ENCODE assay signal across 14 cellular contexts in the genomic region with DNA sequence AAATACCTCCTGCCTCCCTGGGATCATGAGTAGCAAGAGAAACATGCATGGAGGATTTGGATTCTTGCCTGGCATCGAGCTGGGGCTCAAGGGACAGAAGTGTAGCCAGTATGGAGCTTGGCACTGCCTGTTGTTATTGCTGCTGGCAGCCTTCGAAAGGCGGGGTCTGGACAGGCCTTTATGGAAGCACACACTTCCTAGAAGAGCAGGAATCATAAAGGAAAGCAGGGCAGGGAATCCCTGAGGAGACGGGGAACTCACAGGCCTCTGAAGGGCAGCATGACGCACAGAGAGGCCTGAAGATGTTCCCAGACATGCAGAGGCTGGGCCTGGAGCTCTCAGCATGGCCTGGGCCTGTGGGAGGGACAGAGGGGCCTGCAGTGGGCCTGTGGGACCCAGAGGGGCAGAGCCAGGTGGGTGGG. TPM values are rescaled to one million over a fixed set of nuclear protein-coding genes. Genes with fewer than 3 reads are reported as not detected.
A peak's percentile ranks its signal among the peaks of the same experiment; 100 is the strongest.
DNase-seq lines count a peak whose midpoint lies in the region; ATAC-seq and TF ChIP-seq lines count a peak whose summit lies in the region.
"Had no signal": no experiment of that assay in that cellular context is flagged by ENCODE, and none has a peak within 500 bp of the region (broad histone marks: within the 10 kb centered on the region; RNA-seq: fewer than 3 reads in every experiment).

No MANE protein-coding gene starts in this region.

- ATAC-seq in HG02678 (IDR thresholded peaks at IDR 0.05; ENCODE audit: unreplicated experiment): no peak
- ATAC-seq in upper lobe of right lung: no peak
- ATAC-seq in upper lobe of left lung (ENCODE audit: low FRiP score in 2 of 2): no peak
- ATAC-seq: effector memory CD8-positive, alpha-beta T cell; WTC11 had no signal

- no peak overlapping the region for H3K18ac ChIP-seq in mesenchymal stem cell (ENCODE audit: low read depth in 1 of 2, low read length in 2 of 2)

- no peaks in the 10 kb centered on the region for H3K27me3 ChIP-seq in esophagus squamous epithelium
- H3K27me3 ChIP-seq in mesenchymal stem cell (ENCODE audit: control insufficient read depth in 1 of 2, insufficient read depth in 1 of 2, low read length in 2 of 2): peaks cover 0 to 4% of the 10 kb centered on the region in 2 experiments
- no peaks in the 10 kb centered on the region for H3K27me3 ChIP-seq in thyroid gland
- no peaks in the 10 kb centered on the region for H3K27me3 ChIP-seq in upper lobe of right lung
- no peaks in the 10 kb centered on the region for H3K27me3 ChIP-seq in upper lobe of left lung
- H3K27me3 ChIP-seq: stomach had no signal

- H3K4ac ChIP-seq in mesenchymal stem cell (ENCODE audit: low read depth in 1 of 2, low read length in 2 of 2): no peak overlapping the region

- H3K9me3 ChIP-seq in esophagus squamous epithelium (peaks cover 0 to under 1% (median 0%) of the 10 kb centered on the region in 3 donors), mesenchymal stem cell (ENCODE audit: control insufficient read depth, low read length) (no peaks in the 10 kb centered on the region), thyroid gland (no peaks in the 10 kb centered on the region), upper lobe of right lung (no peaks in the 10 kb centered on the region), upper lobe of left lung (no peaks in the 10 kb centered on the region)

- DNase-seq in NCI-H446 (lab: John Stamatoyannopoulos, UW) (peak; percentile 40 to 75), esophagus squamous epithelium (lab: John Stamatoyannopoulos, UW) (no peak), mesenchymal stem cell (no peak), thyroid gland (peak; percentile 71 to 76), NCI-H748 treated with DMSO at 0.1 percent for 48 hours (lab: John Stamatoyannopoulos, UW) (no peak), upper lobe of right lung (no peak), upper lobe of left lung (no peak)
- DNase-seq: effector memory CD8-positive, alpha-beta T cell; hippocampal formation; KG1; NCI-H1694 treated with DMSO at 0.1 percent for 48 hours; stomach had no signal

- no peak overlapping the region for H2BK12ac ChIP-seq in mesenchymal stem cell (ENCODE audit: low read length in 2 of 2)

- H3K23ac ChIP-seq in mesenchymal stem cell (ENCODE audit: low read length in 2 of 2): no peak overlapping the region

- WGBS in esophagus squamous epithelium, 2 donors: 20 to 33% methylated on average over 4 to 5 of the region's 5 CpGs
- whole genome bisulfite sequencing in mesenchymal stem cell: 85% methylated on average over 5 of the region's 5 CpGs
- WGBS in thyroid gland, 2 donors: 25 to 26% methylated on average over 5 of the region's 5 CpGs
- 65 to 66% methylated on average over 5 of the region's 5 CpGs for WGBS in upper lobe of left lung, 2 donors

- no peak for TF ChIP-seq CTCF in esophagus squamous epithelium (IDR thresholded peaks at IDR 0.05)
- TF ChIP-seq CTCF in thyroid gland (IDR thresholded peaks at IDR 0.05): no peak
- no peak for TF ChIP-seq CTCF in upper lobe of right lung (IDR thresholded peaks at IDR 0.05)
- no peak for TF ChIP-seq CTCF in upper lobe of left lung (IDR thresholded peaks at IDR 0.05)

- H2BK5ac ChIP-seq in mesenchymal stem cell (ENCODE audit: low read depth, low read length, poor library complexity, severe bottlenecking): no peak overlapping the region

- H3K4me1 ChIP-seq in esophagus squamous epithelium: peaks cover 0 to 22% (median 16%) of the 10 kb centered on the region in 3 donors
- H3K4me1 ChIP-seq in mesenchymal stem cell (ENCODE audit: control insufficient read depth, insufficient read depth, low read depth, low read length): no peaks in the 10 kb centered on the region
- peaks cover 8 to 16% of the 10 kb centered on the region in 2 donors for H3K4me1 ChIP-seq in thyroid gland
- no peaks in the 10 kb centered on the region for H3K4me1 ChIP-seq in upper lobe of right lung
- H3K4me1 ChIP-seq in upper lobe of left lung: no peaks in the 10 kb centered on the region

- no peak for TF ChIP-seq EP300 in upper lobe of left lung (IDR thresholded peaks at IDR 0.05)

- H3K9ac ChIP-seq in mesenchymal stem cell (ENCODE audit: low read length): peak overlapping the region; percentile 19

- no peak overlapping the region for H4K91ac ChIP-seq in mesenchymal stem cell (ENCODE audit: low read length)

- no peak for TF ChIP-seq POLR2A in esophagus squamous epithelium (IDR thresholded peaks at IDR 0.05)
- TF ChIP-seq POLR2A in thyroid gland (IDR thresholded peaks at IDR 0.05): no peak
- no peak for TF ChIP-seq POLR2A in upper lobe of left lung (IDR thresholded peaks at IDR 0.05)

- no peak overlapping the region for H2BK15ac ChIP-seq in mesenchymal stem cell (ENCODE audit: low read depth, poor library complexity, severe bottlenecking)

- no peak overlapping the region for H3K4me2 ChIP-seq in mesenchymal stem cell (ENCODE audit: low read length, poor library complexity, severe bottlenecking)

- intact Hi-C loops in esophagus squamous epithelium (cut with DNase I): no loop called here
- intact Hi-C loops in thyroid gland (cut with DNase I): no loop called here
- intact Hi-C loops in upper lobe of right lung (cut with DNase I): no loop called here

- no peak overlapping the region for H2BK120ac ChIP-seq in mesenchymal stem cell (ENCODE audit: low read depth, low read length)

- no peak overlapping the region for H3K14ac ChIP-seq in mesenchymal stem cell (ENCODE audit: low read length in 2 of 2)

- no peak overlapping the region for H2AK5ac ChIP-seq in mesenchymal stem cell (ENCODE audit: low read length, severe bottlenecking)

- no peak overlapping the region for H4K8ac ChIP-seq in mesenchymal stem cell (ENCODE audit: low read length)

- no peak overlapping the region for H3K4me3 ChIP-seq in esophagus squamous epithelium
- no peak overlapping the region for H3K4me3 ChIP-seq in mesenchymal stem cell (ENCODE audit: insufficient read depth in 1 of 2, low read depth in 1 of 2, low read length in 2 of 2)
- H3K4me3 ChIP-seq in thyroid gland (replicated peaks in 1 of 3): no peak overlapping the region
- H3K4me3 ChIP-seq in upper lobe of right lung: no peak overlapping the region
- no peak overlapping the region for H3K4me3 ChIP-seq in upper lobe of left lung
- H3K4me3 ChIP-seq: stomach had no signal

- no peaks in the 10 kb centered on the region for H3K79me1 ChIP-seq in mesenchymal stem cell (replicated peaks; ENCODE audit: low read length, poor library complexity, severe bottlenecking)

- peak overlapping the region; percentile 33 to 84 (median 62) for H3K27ac ChIP-seq in esophagus squamous epithelium
- no peak overlapping the region for H3K27ac ChIP-seq in mesenchymal stem cell (ENCODE audit: low read length, poor library complexity, severe bottlenecking)
- peak overlapping the region; percentile 36 to 74 (median 53) for H3K27ac ChIP-seq in thyroid gland
- no peak overlapping the region for H3K27ac ChIP-seq in upper lobe of right lung
- H3K27ac ChIP-seq in upper lobe of left lung: no peak overlapping the region

- no peak overlapping the region for H2AFZ ChIP-seq in mesenchymal stem cell (ENCODE audit: low read depth, low read length)

- H3K36me3 ChIP-seq in esophagus squamous epithelium (no peaks in the 10 kb centered on the region), mesenchymal stem cell (ENCODE audit: control insufficient read depth in 1 of 2, insufficient read depth in 2 of 2, low read depth in 1 of 2, low read length in 2 of 2) (no peaks in the 10 kb centered on the region), thyroid gland (no peaks in the 10 kb centered on the region), upper lobe of right lung (no peaks in the 10 kb centered on the region), upper lobe of left lung (no peaks in the 10 kb centered on the region)

RNA-seq across cellular contexts. Expression of a gene that starts 18.6 kb away (rescaled TPM):
- total RNA-seq in esophagus squamous epithelium: 10 to 100 TPM; 17.7 to 46.5 (median 20.4) TPM
- 39.9 TPM for polyA plus RNA-seq in mesenchymal stem cell (2013, experiment 1 of 2)
- polyA plus RNA-seq in mesenchymal stem cell (2013, experiment 2 of 2): 39.6 TPM
- total RNA-seq in thyroid gland: 10 to 100 TPM; 56.1 to 72.2 (median 59.7) TPM
- 30.8 TPM for total RNA-seq in upper lobe of right lung
- 10 to 100 TPM; 17.1 to 40.1 (median 32.3) TPM for total RNA-seq in upper lobe of left lung

Comparison
In these comparisons a context has a peak if more than half of its experiments do, and no peak if none do; other contexts are left out.
1. DNase-seq: peak in NCI-H446 (2 of 2) and thyroid gland (2 of 2); none in esophagus squamous epithelium (single experiment), mesenchymal stem cell (single experiment), NCI-H748 treated with DMSO at 0.1 percent for 48 hours (single experiment), upper lobe of right lung (single experiment) and upper lobe of left lung (0 of 2).
2. H3K27ac ChIP-seq: peak in esophagus squamous epithelium (4 of 4) and thyroid gland (3 of 3); none in mesenchymal stem cell (single experiment), upper lobe of right lung (single experiment) and upper lobe of left lung (0 of 4).